ENCODE assay signal across 1 cellular context in genomic region chr3:112464264-112464663, GRCh38.
TF ChIP-seq lines count a peak whose summit lies in the region.

No MANE protein-coding gene starts in this region.

TF ChIP-seq in GM12878, 131 proteins besides CTCF, POLR2A, EP300 and RAD21 (continues in another document):
- TF ChIP-seq ETV6 (conservative IDR thresholded peaks at IDR 0.05 in 1 of 2, IDR thresholded peaks at IDR 0.05 in 1 of 2; ENCODE audit: borderline replicate concordance in 1 of 2, low read depth in 1 of 2) (peak in 1 of 2 experiments; percentile 55; a peak in 1 of 4 replicates), MEF2B (IDR thresholded peaks at IDR 0.05; ENCODE audit: partially characterized antibody, poor library complexity, severe bottlenecking) (peak; percentile 93), SP1 (IDR thresholded peaks at IDR 0.05; ENCODE audit: low read depth, low read length) (no peak), POU2F2 (IDR thresholded peaks at IDR 0.05; ENCODE audit: borderline replicate concordance, low read depth, low read length) (no peak), IKZF1 (conservative IDR thresholded peaks at IDR 0.05) (peak; percentile 41), CBFB (IDR thresholded peaks at IDR 0.05; ENCODE audit: low read depth) (peak; percentile 74), ATF7 (IDR thresholded peaks at IDR 0.05; ENCODE audit: low read depth) (0 out of 2 replicates have a peak, but pooled peaks have one; percentile 59), SMAD1 (IDR thresholded peaks at IDR 0.05; ENCODE audit: low read depth, partially characterized antibody) (peak; percentile 35), CREB1 (IDR thresholded peaks at IDR 0.05; ENCODE audit: low read depth) (peak; percentile 47; the same call in 1 of the 2 replicates), MTA2 (IDR thresholded peaks at IDR 0.05; ENCODE audit: low read depth) (peak; percentile 82), JUNB (IDR thresholded peaks at IDR 0.05) (peak; percentile 66), TCF12 (IDR thresholded peaks at IDR 0.05; ENCODE audit: low read depth, low read length) (no peak), BCL11A (IDR thresholded peaks at IDR 0.05; ENCODE audit: low read depth, low read length) (peak; percentile 43; the same call in 1 of the 2 replicates), MXI1 (IDR thresholded peaks at IDR 0.05; ENCODE audit: low read depth, low read length) (peak; percentile 52; the same call in 1 of the 2 replicates), MTA3 (IDR thresholded peaks at IDR 0.05; ENCODE audit: borderline replicate concordance, low read length) (peak; percentile 62), CUX1 (IDR thresholded peaks at IDR 0.05; ENCODE audit: insufficient replicate concordance, low read depth, low read length) (peak; percentile 52), CEBPB (IDR thresholded peaks at IDR 0.05; ENCODE audit: borderline replicate concordance in 1 of 2, low read depth in 2 of 2, low read length in 2 of 2) (peak in 1 of 2 experiments; percentile 18; a peak in 1 of 4 replicates), ZBED1 (IDR thresholded peaks at IDR 0.05; ENCODE audit: borderline replicate concordance) (peak; percentile 79; the same call in 1 of the 2 replicates), NFIC (IDR thresholded peaks at IDR 0.05; ENCODE audit: low read depth, low read length) (peak; percentile 95), NBN (IDR thresholded peaks at IDR 0.05) (0 out of 2 replicates have a peak, but pooled peaks have one; percentile 50), ATF2 (IDR thresholded peaks at IDR 0.05; ENCODE audit: low read length) (peak; percentile 90), FOXM1 (IDR thresholded peaks at IDR 0.05; ENCODE audit: low read depth, low read length) (peak; percentile 77; the same call in 1 of the 2 replicates), ZNF24 (IDR thresholded peaks at IDR 0.05) (0 out of 2 replicates have a peak, but pooled peaks have one; percentile 10), DPF2 (IDR thresholded peaks at IDR 0.05) (peak; percentile 34; the same call in 1 of the 2 replicates), CREM (IDR thresholded peaks at IDR 0.05; ENCODE audit: low read depth) (peak; percentile 57; the same call in 1 of the 2 replicates), CBX5 (IDR thresholded peaks at IDR 0.05; ENCODE audit: low read depth) (peak; percentile 82; the same call in 1 of the 2 replicates), TBL1XR1 (IDR thresholded peaks at IDR 0.05; ENCODE audit: low read depth, low read length) (peak; percentile 86), RAD51 (IDR thresholded peaks at IDR 0.05) (peak; percentile 39; the same call in 1 of the 2 replicates), CHD2 (IDR thresholded peaks at IDR 0.05; ENCODE audit: borderline replicate concordance, low read depth, low read length) (0 out of 2 replicates have a peak, but pooled peaks have one; percentile 31), RB1 (IDR thresholded peaks at IDR 0.05; ENCODE audit: borderline replicate concordance) (no peak; the same call in 1 of the 2 replicates), ZBTB4 (CRISPR knock-in tag; IDR thresholded peaks at IDR 0.05) (no peak), SMARCA5 (IDR thresholded peaks at IDR 0.05) (no peak; the same call in 1 of the 2 replicates), ZNF274 (IDR thresholded peaks at IDR 0.05; ENCODE audit: insufficient read depth, insufficient read length) (no peak), RUNX3 (IDR thresholded peaks at IDR 0.05; ENCODE audit: low read length) (peak; percentile 96), EED (IDR thresholded peaks at IDR 0.05; ENCODE audit: low read depth) (no peak), MEF2A (IDR thresholded peaks at IDR 0.05; ENCODE audit: insufficient read depth, low read depth, low read length) (peak; percentile 99), CHD4 (IDR thresholded peaks at IDR 0.05) (no peak), ZNF592 (IDR thresholded peaks at IDR 0.05) (peak; percentile 39; the same call in 1 of the 2 replicates), NRF1 (conservative IDR thresholded peaks at IDR 0.05; ENCODE audit: low read depth, low read length) (no peak), SKIL (IDR thresholded peaks at IDR 0.05; ENCODE audit: low read depth, poor library complexity, severe bottlenecking) (peak; percentile 70), IKZF2 (IDR thresholded peaks at IDR 0.05) (peak; percentile 44; a peak in 3 of 4 replicates), RELB (IDR thresholded peaks at IDR 0.05; ENCODE audit: low read depth) (peak; percentile 58; the same call in 1 of the 2 replicates), MLLT1 (IDR thresholded peaks at IDR 0.05) (peak; percentile 75; the same call in 1 of the 2 replicates)
